Comparison of ENCODE assay signal across 1 cellular context in genomic region chr6:28489366-28490190, GRCh38.
TF ChIP-seq lines count a peak whose summit lies in the region.

No MANE protein-coding gene starts in this region.

TF ChIP-seq in K562, 482 proteins besides CTCF, POLR2A, EP300 and RAD21 (continued from another document and continues in another):
- TF ChIP-seq MGA (IDR thresholded peaks at IDR 0.05) (peak; percentile 94), RHOXF2B (CRISPR knock-in tag; conservative IDR thresholded peaks at IDR 0.05) (no peak), ZNF174 (CRISPR knock-in tag; IDR thresholded peaks at IDR 0.05) (no peak), THAP12 (CRISPR knock-in tag; IDR thresholded peaks at IDR 0.05) (0 out of 2 replicates have a peak, but pooled peaks have one; percentile 17), MAFF (IDR thresholded peaks at IDR 0.05; ENCODE audit: low read length) (0 out of 2 replicates have a peak, but pooled peaks have one; percentile 0), SRF (CRISPR knock-in tag; IDR thresholded peaks at IDR 0.05) (peak; percentile 66 to 79; a peak in 2 of 4 replicates), MEIS2 (IDR thresholded peaks at IDR 0.05; ENCODE audit: partially characterized antibody) (peak; percentile 6), HDAC3 (IDR thresholded peaks at IDR 0.05; ENCODE audit: borderline replicate concordance, partially characterized antibody) (no peak), MCM7 (IDR thresholded peaks at IDR 0.05) (no peak), TAF1 (IDR thresholded peaks at IDR 0.05; ENCODE audit: control insufficient read depth, extremely low read depth, insufficient read depth, low read length, severe bottlenecking) (peak; percentile 78), ZNF551 (CRISPR knock-in tag; IDR thresholded peaks at IDR 0.05) (no peak), BCL6 (CRISPR knock-in tag; IDR thresholded peaks at IDR 0.05) (peak; percentile 62; the same call in 1 of the 2 replicates), PTTG1 (tag; IDR thresholded peaks at IDR 0.05; ENCODE audit: low read depth) (no peak), ZNF253 (CRISPR knock-in tag; conservative IDR thresholded peaks at IDR 0.05) (no peak), ZNF217 (CRISPR knock-in tag; IDR thresholded peaks at IDR 0.05) (no peak), MCM2 (IDR thresholded peaks at IDR 0.05; ENCODE audit: low read depth) (no peak), SREBF1 (IDR thresholded peaks at IDR 0.05; ENCODE audit: borderline replicate concordance, low read depth, low read length) (no peak), SREBF2 (CRISPR knock-in tag; IDR thresholded peaks at IDR 0.05) (no peak), ZNF76 (CRISPR knock-in tag; IDR thresholded peaks at IDR 0.05; ENCODE audit: borderline replicate concordance) (0 out of 2 replicates have a peak, but pooled peaks have one; percentile 30), ELK1 (CRISPR knock-in tag; IDR thresholded peaks at IDR 0.05) (no peak), CC2D1A (IDR thresholded peaks at IDR 0.05) (peak; percentile 57; the same call in 1 of the 2 replicates), HNRNPLL (IDR thresholded peaks at IDR 0.05; ENCODE audit: low read depth, low read length, poor library complexity, severe bottlenecking) (no peak), COPS2 (conservative IDR thresholded peaks at IDR 0.05) (no peak), E2F1 (CRISPR knock-in tag; IDR thresholded peaks at IDR 0.05) (peak; percentile 28; the same call in 1 of the 2 replicates), ETV1 (tag; conservative IDR thresholded peaks at IDR 0.05; ENCODE audit: low read depth) (peak; percentile 41; the same call in 1 of the 2 replicates), LARP7 (IDR thresholded peaks at IDR 0.05) (no peak; the same call in 1 of the 2 replicates), PRDM10 (IDR thresholded peaks at IDR 0.05; ENCODE audit: partially characterized antibody) (no peak), ZBTB49 (CRISPR knock-in tag; IDR thresholded peaks at IDR 0.05; ENCODE audit: borderline replicate concordance) (no peak), PYGO2 (tag; IDR thresholded peaks at IDR 0.05) (no peak), RBM34 (IDR thresholded peaks at IDR 0.05; ENCODE audit: borderline replicate concordance, insufficient read depth, low read length) (no peak), HDAC2 (IDR thresholded peaks at IDR 0.05) (peak; percentile 63; the same call in 1 of the 2 replicates), MYC (IDR thresholded peaks at IDR 0.05; ENCODE audit: low read depth, low read length) (peak; percentile 15), MYC (CRISPR knock-in tag; IDR thresholded peaks at IDR 0.05; ENCODE audit: borderline replicate concordance, low read depth) (no peak), HDAC6 (IDR thresholded peaks at IDR 0.05; ENCODE audit: low read depth, low read length) (no peak), JUN (IDR thresholded peaks at IDR 0.05; ENCODE audit: borderline replicate concordance, low read depth, low read length) (peak; percentile 46; the same call in 1 of the 2 replicates), JUN (CRISPR knock-in tag; IDR thresholded peaks at IDR 0.05; ENCODE audit: borderline replicate concordance) (no peak), HOXB6 (CRISPR knock-in tag; IDR thresholded peaks at IDR 0.05; ENCODE audit: borderline replicate concordance) (no peak; the same call in 1 of the 2 replicates)
